Comparison of ENCODE assay signal across 13 cellular contexts in genomic region chr4:4333265-4333706, GRCh38. TPM values are rescaled to one million over a fixed set of nuclear protein-coding genes. Genes with fewer than 3 reads are reported as not detected.
DNase-seq lines count a peak whose midpoint lies in the region; ATAC-seq lines count a peak whose summit lies in the region.
"Had no signal": no experiment of that assay in that cellular context is flagged by ENCODE, and none has a peak within 500 bp of the region (broad histone marks: within the 10 kb centered on the region; RNA-seq: fewer than 3 reads in every experiment).

No MANE protein-coding gene starts in this region.

- no peak overlapping the region for H3K4me3 Mint-ChIP-seq in activated CD4-positive, alpha-beta T cell treated with anti-CD3 and anti-CD28 coated beads for 36 hours
- no peak overlapping the region for H3K4me3 Mint-ChIP-seq in activated T-helper 17 cell treated with anti-CD3 and anti-CD28 coated beads, Interleukin-2, amount 50 U/mL, for 72 hours
- no peak overlapping the region for H3K4me3 Mint-ChIP-seq in activated CD8-positive, alpha-beta T cell treated with anti-CD3 and anti-CD28 coated beads, Interleukin-2, amount 10 ng/mL, durations not matched to agents 7 days and 5 days
- H3K4me3 Mint-ChIP-seq: activated CD4-positive, alpha-beta T cell treated with anti-CD3 and anti-CD28 coated beads, Interleukin-2, amount 10 ng/mL, durations not matched to agents 7 days and 5 days had no signal

- CTCF ChIA-PET in activated CD4-positive, alpha-beta T cell treated with anti-CD3 and anti-CD28 coated beads for 36 hours (lab: Charles Lee), result interaction anchor here (0.7 to 1.3 kb wide), 4 partner anchors 78 to 506 kb away, joined by 3 read pairs; partner anchors contain the start of gene TMEM128
- CTCF ChIA-PET in activated CD8-positive, alpha-beta T cell treated with anti-CD3 and anti-CD28 coated beads, Interleukin-2, amount 10 ng/mL, durations not matched to agents 7 days and 5 days (lab: Charles Lee), result interaction anchor here (1.0 to 8.7 kb wide), 5 partner anchors 15 to 150 kb away, joined by 3 to 68 read pairs (median 5); partner anchors contain the start of gene TMEM128

- H3K27ac Mint-ChIP-seq in activated CD4-positive, alpha-beta T cell treated with anti-CD3 and anti-CD28 coated beads for 36 hours, result no peak overlapping the region
- H3K27ac Mint-ChIP-seq in activated T-helper 17 cell treated with anti-CD3 and anti-CD28 coated beads, Interleukin-2, amount 50 U/mL, for 72 hours, result no peak overlapping the region
- H3K27ac Mint-ChIP-seq in activated CD8-positive, alpha-beta T cell treated with anti-CD3 and anti-CD28 coated beads, Interleukin-2, amount 10 ng/mL, durations not matched to agents 7 days and 5 days, result no peak overlapping the region
- H3K27ac Mint-ChIP-seq: activated CD4-positive, alpha-beta T cell treated with anti-CD3 and anti-CD28 coated beads, Interleukin-2, amount 10 ng/mL, durations not matched to agents 7 days and 5 days had no signal

- H3K36me3 ChIP-seq in H7 (replicated peaks; ENCODE audit: control insufficient read depth, insufficient read depth, low read length), result no peaks in the 10 kb centered on the region
- H3K36me3 ChIP-seq: neutrophil had no signal

- H3K4me1 Mint-ChIP-seq in activated CD4-positive, alpha-beta T cell treated with anti-CD3 and anti-CD28 coated beads for 36 hours, result peaks cover 1% of the 10 kb centered on the region
- H3K4me1 Mint-ChIP-seq in activated T-helper 17 cell treated with anti-CD3 and anti-CD28 coated beads, Interleukin-2, amount 50 U/mL, for 72 hours, result peaks cover 7% of the 10 kb centered on the region
- peaks cover 8% of the 10 kb centered on the region for H3K4me1 Mint-ChIP-seq in activated CD8-positive, alpha-beta T cell treated with anti-CD3 and anti-CD28 coated beads, Interleukin-2, amount 10 ng/mL, durations not matched to agents 7 days and 5 days (ENCODE audit: low read depth)

- POLR2A ChIA-PET in activated CD4-positive, alpha-beta T cell treated with anti-CD3 and anti-CD28 coated beads for 36 hours (lab: Charles Lee), result interaction anchor here (0.6 kb wide), 1 partner anchor 464 kb away, joined by 6 read pairs; no protein-coding TSS in a partner anchor
- POLR2A ChIA-PET in activated CD8-positive, alpha-beta T cell treated with anti-CD3 and anti-CD28 coated beads, Interleukin-2, amount 10 ng/mL, durations not matched to agents 7 days and 5 days (lab: Charles Lee), result no interaction called here

- no peaks in the 10 kb centered on the region for H3K27me3 ChIP-seq in H7 (ENCODE audit: control insufficient read depth, insufficient read depth, low read length)
- H3K27me3 ChIP-seq: body of pancreas, neutrophil had no signal

- H3K36me3 Mint-ChIP-seq in activated CD4-positive, alpha-beta T cell treated with anti-CD3 and anti-CD28 coated beads for 36 hours (ENCODE audit: low read depth), result no peaks in the 10 kb centered on the region
- no peaks in the 10 kb centered on the region for H3K36me3 Mint-ChIP-seq in activated T-helper 17 cell treated with anti-CD3 and anti-CD28 coated beads, Interleukin-2, amount 50 U/mL, for 72 hours (ENCODE audit: low read depth)
- H3K36me3 Mint-ChIP-seq in activated CD8-positive, alpha-beta T cell treated with anti-CD3 and anti-CD28 coated beads, Interleukin-2, amount 10 ng/mL, durations not matched to agents 7 days and 5 days (ENCODE audit: low read depth), result no peaks in the 10 kb centered on the region

- no peaks in the 10 kb centered on the region for H3K9me3 Mint-ChIP-seq in activated CD4-positive, alpha-beta T cell treated with anti-CD3 and anti-CD28 coated beads for 36 hours (ENCODE audit: low read depth)
- no peaks in the 10 kb centered on the region for H3K9me3 Mint-ChIP-seq in activated T-helper 17 cell treated with anti-CD3 and anti-CD28 coated beads, Interleukin-2, amount 50 U/mL, for 72 hours
- no peaks in the 10 kb centered on the region for H3K9me3 Mint-ChIP-seq in activated CD8-positive, alpha-beta T cell treated with anti-CD3 and anti-CD28 coated beads, Interleukin-2, amount 10 ng/mL, durations not matched to agents 7 days and 5 days (ENCODE audit: insufficient read depth)
- H3K9me3 Mint-ChIP-seq: activated CD4-positive, alpha-beta T cell treated with anti-CD3 and anti-CD28 coated beads, Interleukin-2, amount 10 ng/mL, durations not matched to agents 7 days and 5 days had no signal

- no peak overlapping the region for H3K4me3 ChIP-seq in H7 (ENCODE audit: insufficient read depth, low read depth, low read length)
- H3K4me3 ChIP-seq: A549, body of pancreas had no signal

- intact Hi-C loops in activated CD4-positive, alpha-beta T cell treated with anti-CD3 and anti-CD28 coated beads for 36 hours (cut with DNase I, micrococcal nuclease), result no loop called here
- intact Hi-C loops in left ventricle myocardium superior (cut with micrococcal nuclease), result loop anchor here (5.0 kb wide), 1 partner anchor 81 kb away; no protein-coding TSS in a partner anchor

- peak; percentile 13 for DNase-seq in activated CD4-positive, alpha-beta T cell treated with anti-CD3 and anti-CD28 coated beads for 36 hours
- DNase-seq in activated CD4-positive, alpha-beta T cell treated with anti-CD3 and anti-CD28 coated beads, Interleukin-2, amount 50 U/mL, for 48 hours, result no peak
- DNase-seq in left ventricle myocardium superior (peak; percentile 67), activated gamma-delta T cell treated with Interleukin-2 at 50 U/mL for 16 hours (no peak), H7 (no peak)
- no peak for DNase-seq in activated CD8-positive, alpha-beta T cell treated with anti-CD3 and anti-CD28 coated beads, Interleukin-2, amount 10 ng/mL, durations not matched to agents 7 days and 5 days
- DNase-seq: activated CD4-positive, alpha-beta T cell treated with anti-CD3 and anti-CD28 coated beads, Interleukin-2, amount 10 ng/mL, durations not matched to agents 7 days and 5 days; NK-92 treated with Interleukin-12 subunit alpha and Interleukin-12 subunit beta, amount 100 ng/mL, for 24 hours had no signal

- H3K27me3 Mint-ChIP-seq in activated CD4-positive, alpha-beta T cell treated with anti-CD3 and anti-CD28 coated beads for 36 hours, result no peaks in the 10 kb centered on the region
- no peaks in the 10 kb centered on the region for H3K27me3 Mint-ChIP-seq in activated T-helper 17 cell treated with anti-CD3 and anti-CD28 coated beads, Interleukin-2, amount 50 U/mL, for 72 hours
- H3K27me3 Mint-ChIP-seq in activated CD8-positive, alpha-beta T cell treated with anti-CD3 and anti-CD28 coated beads, Interleukin-2, amount 10 ng/mL, durations not matched to agents 7 days and 5 days (ENCODE audit: low read depth), result peaks cover 3% of the 10 kb centered on the region
- H3K27me3 Mint-ChIP-seq: activated CD4-positive, alpha-beta T cell treated with anti-CD3 and anti-CD28 coated beads, Interleukin-2, amount 10 ng/mL, durations not matched to agents 7 days and 5 days had no signal

- no peak for ATAC-seq in activated CD4-positive, alpha-beta T cell treated with anti-CD3 and anti-CD28 coated beads for 36 hours
- peak; percentile 48 for ATAC-seq in activated T-helper 17 cell treated with anti-CD3 and anti-CD28 coated beads, Interleukin-2, amount 50 U/mL, for 72 hours (replicated peaks)
- peak; percentile 84 for ATAC-seq in left ventricle myocardium superior
- ATAC-seq in activated CD8-positive, alpha-beta T cell treated with anti-CD3 and anti-CD28 coated beads, Interleukin-2, amount 10 ng/mL, durations not matched to agents 7 days and 5 days, result no peak
- ATAC-seq in HG02870 (IDR thresholded peaks at IDR 0.05; ENCODE audit: unreplicated experiment), result no peak
- ATAC-seq: A549, body of pancreas had no signal

RNA-seq across cellular contexts. Expression of gene ZBTB49, which starts 43.2 kb away (rescaled TPM):
- total RNA-seq in activated CD4-positive, alpha-beta T cell treated with anti-CD3 and anti-CD28 coated beads for 36 hours, result 1 to 10 TPM; 3.3 to 3.8 TPM
- total RNA-seq in activated T-helper 17 cell treated with anti-CD3 and anti-CD28 coated beads, Interleukin-2, amount 50 U/mL, for 72 hours, result 1 to 10 TPM; 3.5 to 7.6 TPM
- 3.8 TPM for total RNA-seq in left ventricle myocardium superior
- total RNA-seq in activated CD8-positive, alpha-beta T cell treated with anti-CD3 and anti-CD28 coated beads, Interleukin-2, amount 10 ng/mL, durations not matched to agents 7 days and 5 days, result 1 to 10 TPM; 5.2 to 6.4 TPM
- 2.4 and 3.7 TPM in 2 replicates for total RNA-seq in H7 (2014; rRNA removed; shearing (Covaris generic))

RNA-seq across cellular contexts. Expression of gene LYAR, which starts 43.3 kb away (rescaled TPM):
- 10 to 100 TPM; 65.6 to 74.3 TPM for total RNA-seq in activated CD4-positive, alpha-beta T cell treated with anti-CD3 and anti-CD28 coated beads for 36 hours
- total RNA-seq in activated T-helper 17 cell treated with anti-CD3 and anti-CD28 coated beads, Interleukin-2, amount 50 U/mL, for 72 hours, result 10 to 100 TPM; 25.2 to 57.8 TPM
- 10.0 TPM for total RNA-seq in left ventricle myocardium superior
- total RNA-seq in activated CD8-positive, alpha-beta T cell treated with anti-CD3 and anti-CD28 coated beads, Interleukin-2, amount 10 ng/mL, durations not matched to agents 7 days and 5 days, result 10 to 100 TPM; 37.7 to 37.9 TPM
- total RNA-seq in H7 (2014; rRNA removed; shearing (Covaris generic)), result 31.1 and 39.9 TPM in 2 replicates

RNA-seq across cellular contexts. Expression of gene NSG1, which starts 53.6 kb away (rescaled TPM):
- total RNA-seq in activated CD4-positive, alpha-beta T cell treated with anti-CD3 and anti-CD28 coated beads for 36 hours, result 1 to 10 TPM; 4.1 to 5.3 TPM
- total RNA-seq in activated T-helper 17 cell treated with anti-CD3 and anti-CD28 coated beads, Interleukin-2, amount 50 U/mL, for 72 hours, result 10 to 100 TPM in 1 of 2 donors, 1 to 10 TPM in 1; 7.0 to 12.8 TPM
- total RNA-seq in left ventricle myocardium superior, result 12.2 TPM
- 10 to 100 TPM; 15.8 to 17.8 TPM for total RNA-seq in activated CD8-positive, alpha-beta T cell treated with anti-CD3 and anti-CD28 coated beads, Interleukin-2, amount 10 ng/mL, durations not matched to agents 7 days and 5 days
- 25.3 and 31.1 TPM in 2 replicates for total RNA-seq in H7 (2014; rRNA removed; shearing (Covaris generic))

Comparison
In these comparisons a context has a peak if more than half of its experiments do, and no peak if none do; other contexts are left out.
1. DNase-seq: peak in activated CD4-positive, alpha-beta T cell treated with anti-CD3 and anti-CD28 coated beads for 36 hours (single experiment) and left ventricle myocardium superior (single experiment); none in activated CD4-positive, alpha-beta T cell treated with anti-CD3 and anti-CD28 coated beads, Interleukin-2, amount 50 U/mL, for 48 hours (0 of 2), activated CD8-positive, alpha-beta T cell treated with anti-CD3 and anti-CD28 coated beads, Interleukin-2, amount 10 ng/mL, durations not matched to agents 7 days and 5 days (single experiment), activated gamma-delta T cell treated with Interleukin-2 at 50 U/mL for 16 hours (single experiment) and H7 (single experiment).
2. ATAC-seq: peak in activated T-helper 17 cell treated with anti-CD3 and anti-CD28 coated beads, Interleukin-2, amount 50 U/mL, for 72 hours (single experiment) and left ventricle myocardium superior (single experiment); none in activated CD4-positive, alpha-beta T cell treated with anti-CD3 and anti-CD28 coated beads for 36 hours (single experiment), activated CD8-positive, alpha-beta T cell treated with anti-CD3 and anti-CD28 coated beads, Interleukin-2, amount 10 ng/mL, durations not matched to agents 7 days and 5 days (single experiment) and HG02870 (single experiment).